In the genomic region with DNA sequence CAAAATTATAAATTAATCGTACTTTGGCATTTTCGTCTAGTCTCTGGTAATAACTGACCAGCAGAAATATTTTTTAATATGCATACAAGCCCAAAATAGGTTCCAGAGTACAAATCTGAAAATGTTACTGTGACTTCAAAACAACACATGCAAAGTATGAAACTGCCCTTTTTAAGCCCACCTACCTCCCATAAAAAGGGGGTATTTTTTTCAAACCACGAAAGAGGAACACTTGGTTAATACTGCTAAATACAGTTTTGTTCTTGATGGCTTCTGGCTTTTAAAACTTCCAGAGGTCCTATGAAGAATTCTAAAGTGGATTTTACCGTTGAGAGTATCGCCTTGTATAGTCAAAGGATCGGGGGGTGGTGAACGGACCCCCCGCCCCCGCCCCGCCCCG, we compare ENCODE assay signal across 15 cellular contexts.
DNase-seq lines count a peak whose midpoint lies in the region; ATAC-seq and TF ChIP-seq lines count a peak whose summit lies in the region.
"Had no signal": no experiment of that assay in that cellular context is flagged by ENCODE, and none has a peak within 500 bp of the region (broad histone marks: within the 10 kb centered on the region; RNA-seq: fewer than 3 reads in every experiment).

No MANE protein-coding gene starts in this region.

- peaks cover 6% of the 10 kb centered on the region for H3K4me1 ChIP-seq in osteoblast (ENCODE audit: insufficient read depth, low read length)

- peaks cover 3% of the 10 kb centered on the region for H4K20me1 ChIP-seq in osteoblast (ENCODE audit: insufficient read depth, low read length)

- H3K27me3 Mint-ChIP-seq in natural killer cell treated with Interleukin-12 subunit alpha and Interleukin-12 subunit beta and Interleukin-15 and Interleukin-18, amount 100 ng/mL, for 72 hours: no peaks in the 10 kb centered on the region
- no peaks in the 10 kb centered on the region for H3K27me3 Mint-ChIP-seq in natural killer cell (ENCODE audit: low read depth in 2 of 2)
- no peaks in the 10 kb centered on the region for H3K27me3 Mint-ChIP-seq in activated naive CD8-positive, alpha-beta T cell treated with anti-CD3 and anti-CD28 coated beads, Interleukin-2, amount 50 U/mL, for 24 hours
- H3K27me3 Mint-ChIP-seq: B cell; CD4-positive, alpha-beta memory T cell had no signal

- H3K4me3 ChIP-seq in osteoblast (ENCODE audit: insufficient read depth, low read length): no peak overlapping the region

- H3K36me3 ChIP-seq in osteoblast (ENCODE audit: insufficient read depth, low read length): peaks cover 90% of the 10 kb centered on the region

- no peak overlapping the region for H3K27ac ChIP-seq in osteoblast (ENCODE audit: low read depth, low read length)

- no peaks in the 10 kb centered on the region for H3K9me3 ChIP-seq in osteoblast (ENCODE audit: low read depth, low read length)

- no peak for TF ChIP-seq CTCF in natural killer cell (IDR thresholded peaks at IDR 0.05)
- TF ChIP-seq CTCF in osteoblast (IDR thresholded peaks at IDR 0.05; ENCODE audit: extremely low read depth, low read depth, low read length): no peak

- intact Hi-C loops in natural killer cell (cut with micrococcal nuclease): no loop called here

- H3K27ac Mint-ChIP-seq in natural killer cell treated with Interleukin-12 subunit alpha and Interleukin-12 subunit beta and Interleukin-15 and Interleukin-18, amount 100 ng/mL, for 72 hours: peak overlapping the region; percentile 80 to 93
- no peak overlapping the region for H3K27ac Mint-ChIP-seq in natural killer cell
- H3K27ac Mint-ChIP-seq in activated naive CD8-positive, alpha-beta T cell treated with anti-CD3 and anti-CD28 coated beads, Interleukin-2, amount 50 U/mL, for 24 hours: peak overlapping the region; percentile 77

- ATAC-seq in natural killer cell treated with Interleukin-12 subunit alpha and Interleukin-12 subunit beta and Interleukin-15 and Interleukin-18, amount 100 ng/mL, for 72 hours: no peak
- ATAC-seq in natural killer cell (no peak), HG03135 (IDR thresholded peaks at IDR 0.05; ENCODE audit: unreplicated experiment) (no peak)
- no peak for ATAC-seq in activated naive CD8-positive, alpha-beta T cell treated with anti-CD3 and anti-CD28 coated beads, Interleukin-2, amount 50 U/mL, for 24 hours
- ATAC-seq: HepG2 had no signal

- no peaks in the 10 kb centered on the region for H3K9me3 Mint-ChIP-seq in natural killer cell treated with Interleukin-12 subunit alpha and Interleukin-12 subunit beta and Interleukin-15 and Interleukin-18, amount 100 ng/mL, for 72 hours
- no peaks in the 10 kb centered on the region for H3K9me3 Mint-ChIP-seq in natural killer cell
- no peaks in the 10 kb centered on the region for H3K9me3 Mint-ChIP-seq in activated naive CD8-positive, alpha-beta T cell treated with anti-CD3 and anti-CD28 coated beads, Interleukin-2, amount 50 U/mL, for 24 hours
- H3K9me3 Mint-ChIP-seq: HFFc6 had no signal

- peaks cover 27% of the 10 kb centered on the region for H3K36me3 Mint-ChIP-seq in natural killer cell treated with Interleukin-12 subunit alpha and Interleukin-12 subunit beta and Interleukin-15 and Interleukin-18, amount 100 ng/mL, for 72 hours
- H3K36me3 Mint-ChIP-seq in natural killer cell: peaks cover 14% of the 10 kb centered on the region
- peaks cover 81% of the 10 kb centered on the region for H3K36me3 Mint-ChIP-seq in activated naive CD8-positive, alpha-beta T cell treated with anti-CD3 and anti-CD28 coated beads, Interleukin-2, amount 50 U/mL, for 24 hours (ENCODE audit: low read depth)

- peaks cover 17 to 24% of the 10 kb centered on the region in 2 donors for H3K4me1 Mint-ChIP-seq in natural killer cell treated with Interleukin-12 subunit alpha and Interleukin-12 subunit beta and Interleukin-15 and Interleukin-18, amount 100 ng/mL, for 72 hours (ENCODE audit: low read depth in 2 of 2)
- peaks cover 3 to 5% of the 10 kb centered on the region in 2 donors for H3K4me1 Mint-ChIP-seq in natural killer cell
- peaks cover 34% of the 10 kb centered on the region for H3K4me1 Mint-ChIP-seq in activated naive CD8-positive, alpha-beta T cell treated with anti-CD3 and anti-CD28 coated beads, Interleukin-2, amount 50 U/mL, for 24 hours

- no peak overlapping the region for H3K4me2 ChIP-seq in osteoblast (ENCODE audit: insufficient read depth, low read length)

- H3K4me3 Mint-ChIP-seq in natural killer cell treated with Interleukin-12 subunit alpha and Interleukin-12 subunit beta and Interleukin-15 and Interleukin-18, amount 100 ng/mL, for 72 hours: no peak overlapping the region
- H3K4me3 Mint-ChIP-seq in natural killer cell: no peak overlapping the region
- no peak overlapping the region for H3K4me3 Mint-ChIP-seq in activated naive CD8-positive, alpha-beta T cell treated with anti-CD3 and anti-CD28 coated beads, Interleukin-2, amount 50 U/mL, for 24 hours
- H3K4me3 Mint-ChIP-seq: B cell; CD4-positive, alpha-beta memory T cell; HFFc6 had no signal

- H3K27me3 ChIP-seq in osteoblast (ENCODE audit: insufficient read depth, low read length): no peaks in the 10 kb centered on the region

- peaks cover 49% of the 10 kb centered on the region for H3K79me2 ChIP-seq in osteoblast (ENCODE audit: insufficient read depth, low read length)

- no peak for DNase-seq in natural killer cell treated with Interleukin-12 subunit alpha and Interleukin-12 subunit beta and Interleukin-15 and Interleukin-18, amount 100 ng/mL, for 72 hours (ENCODE audit: low spot score)
- DNase-seq in natural killer cell (no peak), osteoblast (ENCODE audit: insufficient read length, low spot score, missing footprints) (peak; percentile 29), GOT3 (lab: John Stamatoyannopoulos, UW) (no peak)
- no peak for DNase-seq in activated naive CD8-positive, alpha-beta T cell treated with anti-CD3 and anti-CD28 coated beads, Interleukin-2, amount 50 U/mL, for 24 hours
- no peak for DNase-seq in stimulated activated CD4-positive, alpha-beta T cell treated with anti-CD3 and anti-CD28 coated beads, Interleukin-15, amount 100 ng/mL, for 24 hours
- DNase-seq: C1 segment of cervical spinal cord; CD4-positive, alpha-beta memory T cell; COR-L47; DMS153; DMS79 treated with DMSO at 0.1 percent for 48 hours had no signal

- H2AFZ ChIP-seq in osteoblast (ENCODE audit: low read length): no peak overlapping the region

Comparison
In these comparisons a context has a peak if more than half of its experiments do, and no peak if none do; other contexts are left out.
1. H3K27ac Mint-ChIP-seq: peak in natural killer cell treated with Interleukin-12 subunit alpha and Interleukin-12 subunit beta and Interleukin-15 and Interleukin-18, amount 100 ng/mL, for 72 hours (2 of 2) and activated naive CD8-positive, alpha-beta T cell treated with anti-CD3 and anti-CD28 coated beads, Interleukin-2, amount 50 U/mL, for 24 hours (single experiment); none in natural killer cell (0 of 2).